In genomic region chr14:104753528-104754212, GRCh38 we compare ENCODE assay signal across 7 cellular contexts. TPM values are rescaled to one million over a fixed set of nuclear protein-coding genes. Genes with fewer than 3 reads are reported as not detected.
A peak's percentile ranks its signal among the peaks of the same experiment; 100 is the strongest.
DNase-seq lines count a peak whose midpoint lies in the region; ATAC-seq and TF ChIP-seq lines count a peak whose summit lies in the region.

No MANE protein-coding gene starts in this region.

- H3K27ac ChIP-seq in HL-60 (replicated peaks) = peak overlapping the region; percentile 99
- H3K27ac ChIP-seq in gastroesophageal sphincter = peak overlapping the region; percentile 76 to 90 (median 88)
- peak overlapping the region; percentile 82 to 90 (median 86) for H3K27ac ChIP-seq in sigmoid colon

- peaks cover 11% of the 10 kb centered on the region for H3K4me1 Mint-ChIP-seq in WTC11

- H3K4me3 ChIP-seq in HL-60 (replicated peaks; ENCODE audit: insufficient read depth, low read length) (peak overlapping the region; percentile 83), gastroesophageal sphincter (peak overlapping the region; percentile 83 to 86), sigmoid colon (peak overlapping the region; percentile 65 to 99 (median 92))

- POLR2A ChIA-PET in WTC11 (lab: Charles Lee) = interaction anchor here (1.2 to 2.1 kb wide), 3 partner anchors 15 to 72 kb away, joined by 4 to 10 read pairs (median 5); partner anchors contain the start of gene ZBTB42

- WGBS in gastroesophageal sphincter (ENCODE audit: low coverage in 1 of 2), 2 donors = 3 to 10% methylated on average over 2 to 10 of the region's 30 CpGs
- WGBS in sigmoid colon, 2 donors = 1 to 2% methylated on average over 30 of the region's 30 CpGs

- no peak for TF ChIP-seq POLR2A in gastroesophageal sphincter (IDR thresholded peaks at IDR 0.05)
- TF ChIP-seq POLR2A in sigmoid colon (IDR thresholded peaks at IDR 0.05) = no peak

- H3K27me3 ChIP-seq in HL-60 (ENCODE audit: insufficient read depth, poor library complexity, severe bottlenecking) (no peaks in the 10 kb centered on the region), gastroesophageal sphincter (no peaks in the 10 kb centered on the region), sigmoid colon (no peaks in the 10 kb centered on the region)

- H3K27ac Mint-ChIP-seq in WTC11 = peak overlapping the region; percentile 77

- peak overlapping the region; percentile 95 for H3K4me3 Mint-ChIP-seq in WTC11

- intact Hi-C loops in sigmoid colon (cut with DNase I) = loop anchor here (2.0 to 5.0 kb wide), 2 partner anchors 41 to 74 kb away; partner anchors contain the start of gene AKT1

- H3K9me3 ChIP-seq in gastroesophageal sphincter (no peaks in the 10 kb centered on the region), sigmoid colon (no peaks in the 10 kb centered on the region)

- peaks cover 14% of the 10 kb centered on the region for H3K27me3 Mint-ChIP-seq in WTC11 (ENCODE audit: low read depth)

- peaks cover 31% of the 10 kb centered on the region for H3K36me3 Mint-ChIP-seq in WTC11

- no peak for TF ChIP-seq EP300 in gastroesophageal sphincter (IDR thresholded peaks at IDR 0.05)
- no peak for TF ChIP-seq EP300 in sigmoid colon (IDR thresholded peaks at IDR 0.05)

- no peak for DNase-seq in HL-60 (ENCODE audit: low read depth in 1 of 2, low spot score in 1 of 2)
- DNase-seq in WTC11 (ENCODE audit: low spot score) = no peak
- DNase-seq in sigmoid colon = no peak
- DNase-seq in LoVo (ENCODE audit: low spot score) = no peak
- DNase-seq in EL = no peak
- no peak for DNase-seq in A172 (ENCODE audit: low spot score)

- ATAC-seq in WTC11 (no peak), gastroesophageal sphincter (no peak)

- CTCF ChIA-PET in WTC11 (lab: Charles Lee) = interaction anchor here (1.2 to 3.4 kb wide), 13 partner anchors 13 to 190 kb away, joined by 3 to 62 read pairs (median 8); no protein-coding TSS in a partner anchor

- H3K4me1 ChIP-seq in gastroesophageal sphincter (peaks cover 0 to 63% (median 23%) of the 10 kb centered on the region in 3 donors), sigmoid colon (peaks cover 2 to 29% (median 26%) of the 10 kb centered on the region in 4 donors)

- TF ChIP-seq CTCF in HL-60 (IDR thresholded peaks at IDR 0.05; ENCODE audit: insufficient read depth, low read length) (no peak), WTC11 (IDR thresholded peaks at IDR 0.05) (no peak), gastroesophageal sphincter (IDR thresholded peaks at IDR 0.05) (no peak), sigmoid colon (IDR thresholded peaks at IDR 0.05) (no peak)

- peaks cover 22% of the 10 kb centered on the region for H3K9me3 Mint-ChIP-seq in WTC11

- H3K36me3 ChIP-seq in gastroesophageal sphincter (peaks cover 0 to 40% of the 10 kb centered on the region in 2 donors), sigmoid colon (peaks cover 14 to 33% (median 22%) of the 10 kb centered on the region in 4 donors)

TF ChIP-seq in WTC11, 78 proteins besides CTCF, POLR2A, EP300 and RAD21:
- TF ChIP-seq TCF7 (CRISPR knock-in tag; IDR thresholded peaks at IDR 0.05; ENCODE audit: low read depth) = no peak
- TF ChIP-seq USF2 (CRISPR knock-in tag; IDR thresholded peaks at IDR 0.05) = no peak
- no peak for TF ChIP-seq ZNF281 (CRISPR knock-in tag; IDR thresholded peaks at IDR 0.05)
- TF ChIP-seq, protein P1, sequence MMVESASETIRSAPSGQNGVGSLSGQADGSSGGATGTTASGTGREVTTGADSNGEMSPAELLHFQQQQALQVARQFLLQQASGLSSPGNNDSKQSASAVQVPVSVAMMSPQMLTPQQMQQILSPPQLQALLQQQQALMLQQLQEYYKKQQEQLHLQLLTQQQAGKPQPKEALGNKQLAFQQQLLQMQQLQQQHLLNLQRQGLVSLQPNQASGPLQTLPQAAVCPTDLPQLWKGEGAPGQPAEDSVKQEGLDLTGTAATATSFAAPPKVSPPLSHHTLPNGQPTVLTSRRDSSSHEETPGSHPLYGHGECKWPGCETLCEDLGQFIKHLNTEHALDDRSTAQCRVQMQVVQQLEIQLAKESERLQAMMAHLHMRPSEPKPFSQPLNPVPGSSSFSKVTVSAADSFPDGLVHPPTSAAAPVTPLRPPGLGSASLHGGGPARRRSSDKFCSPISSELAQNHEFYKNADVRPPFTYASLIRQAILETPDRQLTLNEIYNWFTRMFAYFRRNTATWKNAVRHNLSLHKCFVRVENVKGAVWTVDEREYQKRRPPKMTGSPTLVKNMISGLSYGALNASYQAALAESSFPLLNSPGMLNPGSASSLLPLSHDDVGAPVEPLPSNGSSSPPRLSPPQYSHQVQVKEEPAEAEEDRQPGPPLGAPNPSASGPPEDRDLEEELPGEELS (CRISPR knock-in tag; IDR thresholded peaks at IDR 0.05) = no peak
- no peak for TF ChIP-seq ZNF121 (CRISPR knock-in tag; IDR thresholded peaks at IDR 0.05)
- TF ChIP-seq SMAD4 (CRISPR knock-in tag; IDR thresholded peaks at IDR 0.05) = no peak
- no peak for TF ChIP-seq ZNF317 (CRISPR knock-in tag; IDR thresholded peaks at IDR 0.05; ENCODE audit: borderline replicate concordance, low read depth)
- no peak for TF ChIP-seq GABPB1 (CRISPR knock-in tag; IDR thresholded peaks at IDR 0.05)
- TF ChIP-seq ZNF671 (CRISPR knock-in tag; IDR thresholded peaks at IDR 0.05) = no peak
- TF ChIP-seq E2F4 (CRISPR knock-in tag; IDR thresholded peaks at IDR 0.05; ENCODE audit: borderline replicate concordance, low read depth) = no peak
- no peak for TF ChIP-seq MXD4 (CRISPR knock-in tag; IDR thresholded peaks at IDR 0.05; ENCODE audit: borderline replicate concordance)
- no peak for TF ChIP-seq ZNF423 (CRISPR knock-in tag; IDR thresholded peaks at IDR 0.05)
- no peak for TF ChIP-seq CREM (CRISPR knock-in tag; IDR thresholded peaks at IDR 0.05)
- TF ChIP-seq ESRRA (CRISPR knock-in tag; IDR thresholded peaks at IDR 0.05; ENCODE audit: borderline replicate concordance) = no peak
- TF ChIP-seq JUN (CRISPR knock-in tag; IDR thresholded peaks at IDR 0.05) = no peak
- TF ChIP-seq OVOL2 (CRISPR knock-in tag; IDR thresholded peaks at IDR 0.05; ENCODE audit: borderline replicate concordance) = no peak

RNA-seq across cellular contexts. Expression of gene SIVA1, which starts 0.7 kb away (rescaled TPM):
- 113 to 128 TPM (median 124 TPM) in 3 replicates for total RNA-seq in WTC11 (2021)
- total RNA-seq in gastroesophageal sphincter = 100 to 1,000 TPM; 188 to 513 (median 363) TPM
- total RNA-seq in sigmoid colon = 100 to 1,000 TPM; 235 to 512 (median 367) TPM
- polyA plus RNA-seq in sigmoid colon = 100 to 1,000 TPM; 124 to 227 (median 200) TPM
- total RNA-seq in A172 (2014; rRNA removed; shearing (Covaris generic)) = 187 and 210 TPM in 2 replicates

RNA-seq across cellular contexts. Expression of gene ADSS1, which starts 29.6 kb away (rescaled TPM):
- total RNA-seq in WTC11 (2021) (10.0 to 13.3 TPM (median 12.0 TPM) in 3 replicates), gastroesophageal sphincter (10 to 100 TPM in 2 of 4 donors, 1 to 10 TPM in 2; 5.1 to 32.2 (median 8.8) TPM), sigmoid colon (10 to 100 TPM in 1 of 4 donors, 1 to 10 TPM in 3; 2.0 to 10.2 (median 7.3) TPM)
- 1 to 10 TPM; 3.5 to 6.6 (median 4.1) TPM for polyA plus RNA-seq in sigmoid colon
- 3.4 and 3.7 TPM in 2 replicates for total RNA-seq in A172 (2014; rRNA removed; shearing (Covaris generic))

RNA-seq across cellular contexts. Expression of gene AKT1, which starts 41.9 kb away (rescaled TPM):
- total RNA-seq in WTC11 (2021) (105 to 121 TPM (median 106 TPM) in 3 replicates), gastroesophageal sphincter (100 to 1,000 TPM; 134 to 283 (median 143) TPM), sigmoid colon (100 to 1,000 TPM; 109 to 180 (median 126) TPM)
- polyA plus RNA-seq in sigmoid colon = 100 to 1,000 TPM in 2 of 3 donors, 10 to 100 TPM in 1; 86.2 to 116 (median 102) TPM
- total RNA-seq in A172 (2014; rRNA removed; shearing (Covaris generic)) = 105 and 107 TPM in 2 replicates

RNA-seq across cellular contexts. Expression of gene ZBTB42, which starts 47.2 kb away (rescaled TPM):
- total RNA-seq in WTC11 (2021) = 5.4 to 6.4 TPM (median 5.5 TPM) in 3 replicates
- total RNA-seq in gastroesophageal sphincter = 1 to 10 TPM; 2.0 to 4.8 (median 3.2) TPM
- 1 to 10 TPM; 1.5 to 5.3 (median 3.5) TPM for total RNA-seq in sigmoid colon
- polyA plus RNA-seq in sigmoid colon = 1 to 10 TPM; 4.2 to 5.5 (median 4.6) TPM
- total RNA-seq in A172 (2014; rRNA removed; shearing (Covaris generic)) = 2.0 and 4.0 TPM in 2 replicates
